1 cellular context compared by ENCODE assay signal in the genomic region with DNA sequence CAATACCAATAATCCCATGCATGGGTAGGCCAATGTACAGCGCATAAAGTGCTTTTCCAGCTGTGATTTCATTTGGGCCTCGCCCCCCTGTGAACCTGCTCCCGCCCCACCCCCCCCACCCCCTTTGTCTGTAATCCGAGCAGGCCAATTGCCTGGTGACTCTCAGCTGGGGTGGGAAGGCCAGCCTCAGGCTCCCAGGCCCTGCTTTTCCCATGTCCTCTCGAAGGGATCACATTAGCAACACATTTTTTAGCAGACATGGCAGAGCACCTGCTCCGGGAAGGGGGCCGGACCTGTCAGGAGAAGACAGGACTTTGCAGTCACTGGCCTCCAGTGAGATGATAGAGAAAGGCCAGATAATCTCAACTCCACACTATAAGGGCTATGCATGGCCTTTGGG.
TF ChIP-seq lines count a peak whose summit lies in the region.

No MANE protein-coding gene starts in this region.

TF ChIP-seq in WTC11, 78 proteins besides CTCF, POLR2A, EP300 and RAD21:
- TF ChIP-seq CBFB (CRISPR knock-in tag; IDR thresholded peaks at IDR 0.05; ENCODE audit: low read depth) (no peak), GTF2I (CRISPR knock-in tag; conservative IDR thresholded peaks at IDR 0.05) (no peak), HMGXB4 (CRISPR knock-in tag; IDR thresholded peaks at IDR 0.05) (no peak), TCF7 (CRISPR knock-in tag; IDR thresholded peaks at IDR 0.05; ENCODE audit: low read depth) (no peak), NFE2L1 (CRISPR knock-in tag; IDR thresholded peaks at IDR 0.05) (no peak), SP1 (CRISPR knock-in tag; conservative IDR thresholded peaks at IDR 0.05) (no peak), STAT6 (CRISPR knock-in tag; conservative IDR thresholded peaks at IDR 0.05; ENCODE audit: low read depth) (no peak), KAT7 (CRISPR knock-in tag; IDR thresholded peaks at IDR 0.05; ENCODE audit: borderline replicate concordance) (no peak), FOXK1 (CRISPR knock-in tag; IDR thresholded peaks at IDR 0.05) (no peak), ZNF121 (CRISPR knock-in tag; IDR thresholded peaks at IDR 0.05) (no peak), FOXP4 (CRISPR knock-in tag; IDR thresholded peaks at IDR 0.05) (no peak), ZNF138 (CRISPR knock-in tag; conservative IDR thresholded peaks at IDR 0.05) (no peak), ATF6 (CRISPR knock-in tag; IDR thresholded peaks at IDR 0.05) (no peak), JUN (CRISPR knock-in tag; IDR thresholded peaks at IDR 0.05) (no peak), GRHL2 (CRISPR knock-in tag; IDR thresholded peaks at IDR 0.05; ENCODE audit: insufficient replicate concordance, severe bottlenecking) (no peak)
- TF ChIP-seq, protein P1, sequence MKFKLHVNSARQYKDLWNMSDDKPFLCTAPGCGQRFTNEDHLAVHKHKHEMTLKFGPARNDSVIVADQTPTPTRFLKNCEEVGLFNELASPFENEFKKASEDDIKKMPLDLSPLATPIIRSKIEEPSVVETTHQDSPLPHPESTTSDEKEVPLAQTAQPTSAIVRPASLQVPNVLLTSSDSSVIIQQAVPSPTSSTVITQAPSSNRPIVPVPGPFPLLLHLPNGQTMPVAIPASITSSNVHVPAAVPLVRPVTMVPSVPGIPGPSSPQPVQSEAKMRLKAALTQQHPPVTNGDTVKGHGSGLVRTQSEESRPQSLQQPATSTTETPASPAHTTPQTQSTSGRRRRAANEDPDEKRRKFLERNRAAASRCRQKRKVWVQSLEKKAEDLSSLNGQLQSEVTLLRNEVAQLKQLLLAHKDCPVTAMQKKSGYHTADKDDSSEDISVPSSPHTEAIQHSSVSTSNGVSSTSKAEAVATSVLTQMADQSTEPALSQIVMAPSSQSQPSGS (CRISPR knock-in tag; IDR thresholded peaks at IDR 0.05; ENCODE audit: borderline replicate concordance, low read depth): no peak
- TF ChIP-seq, protein P2, sequence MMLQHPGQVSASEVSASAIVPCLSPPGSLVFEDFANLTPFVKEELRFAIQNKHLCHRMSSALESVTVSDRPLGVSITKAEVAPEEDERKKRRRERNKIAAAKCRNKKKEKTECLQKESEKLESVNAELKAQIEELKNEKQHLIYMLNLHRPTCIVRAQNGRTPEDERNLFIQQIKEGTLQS (CRISPR knock-in tag; conservative IDR thresholded peaks at IDR 0.05): no peak
